ENCODE assay signal across 8 cellular contexts in genomic region chr17:43020789-43021738, GRCh38. TPM values are rescaled to one million over a fixed set of nuclear protein-coding genes. Genes with fewer than 3 reads are reported as not detected.
DNase-seq lines count a peak whose midpoint lies in the region; ATAC-seq and TF ChIP-seq lines count a peak whose summit lies in the region.

No MANE protein-coding gene starts in this region.

- ATAC-seq in naive B cell (ENCODE audit: low read depth in 2 of 2): peak; percentile 7 to 9
- ATAC-seq in GM19467 (IDR thresholded peaks at IDR 0.05; ENCODE audit: unreplicated experiment): no peak

- peaks cover 2% of the 10 kb centered on the region for H3K27me3 Mint-ChIP-seq in activated T-cell treated with anti-CD3 and anti-CD28 coated beads, Interleukin-2, amount 50 U/mL, for 24 hours
- no peaks in the 10 kb centered on the region for H3K27me3 Mint-ChIP-seq in naive B cell

- H3K27ac Mint-ChIP-seq in activated T-cell treated with anti-CD3 and anti-CD28 coated beads, Interleukin-2, amount 50 U/mL, for 24 hours: peak overlapping the region; percentile 81
- peak overlapping the region; percentile 21 to 97 (median 86) for H3K27ac Mint-ChIP-seq in naive B cell

- H3K4me1 Mint-ChIP-seq in activated T-cell treated with anti-CD3 and anti-CD28 coated beads, Interleukin-2, amount 50 U/mL, for 24 hours (ENCODE audit: low read depth): peaks cover 40% of the 10 kb centered on the region
- peaks cover 27 to 31% (median 29%) of the 10 kb centered on the region in 3 donors for H3K4me1 Mint-ChIP-seq in naive B cell

- peaks cover under 1% of the 10 kb centered on the region for H3K36me3 Mint-ChIP-seq in activated T-cell treated with anti-CD3 and anti-CD28 coated beads, Interleukin-2, amount 50 U/mL, for 24 hours (ENCODE audit: low read depth)
- H3K36me3 Mint-ChIP-seq in naive B cell: no peaks in the 10 kb centered on the region

- peak overlapping the region; percentile 85 for H3K4me3 Mint-ChIP-seq in activated T-cell treated with anti-CD3 and anti-CD28 coated beads, Interleukin-2, amount 50 U/mL, for 24 hours
- H3K4me3 Mint-ChIP-seq in naive B cell: peak overlapping the region; percentile 82 to 98 (median 94)

- no peaks in the 10 kb centered on the region for H3K9me3 Mint-ChIP-seq in activated T-cell treated with anti-CD3 and anti-CD28 coated beads, Interleukin-2, amount 50 U/mL, for 24 hours
- no peaks in the 10 kb centered on the region for H3K9me3 Mint-ChIP-seq in naive B cell

- H3K4me3 ChIP-seq in fibroblast of pulmonary artery (replicated peaks; ENCODE audit: low read depth, low read length): peak overlapping the region; percentile 97

- TF ChIP-seq CTCF in fibroblast of pulmonary artery (IDR thresholded peaks at IDR 0.05; ENCODE audit: low read length, missing control alignments): no peak

- DNase-seq in stimulated activated CD4-positive, alpha-beta T cell treated with anti-CD3 and anti-CD28 coated beads, Interleukin-4, amount 100 ng/mL, for 24 hours: peak; percentile 35
- no peak for DNase-seq in stimulated activated CD4-positive, alpha-beta T cell treated with anti-CD3 and anti-CD28 coated beads, Interleukin-15, amount 100 ng/mL, for 24 hours
- DNase-seq in NCI-H2196 treated with DMSO at 0.1 percent for 48 hours (lab: John Stamatoyannopoulos, UW; ENCODE audit: unreplicated experiment): peak; percentile 36
- DNase-seq in activated T-cell treated with anti-CD3 and anti-CD28 coated beads, Interleukin-2, amount 50 U/mL, for 24 hours: no peak
- peak; percentile 76 for DNase-seq in fibroblast of pulmonary artery (ENCODE audit: low read depth)
- peak; percentile 65 for DNase-seq in naive B cell
- DNase-seq in cerebellar nuclear complex (lab: John Stamatoyannopoulos, UW): no peak

RNA-seq across cellular contexts. Expression of gene VAT1, which starts 1.1 kb away (rescaled TPM):
- polyA plus RNA-seq in naive B cell (ENCODE audit: low read depth in 6 of 6): 10 to 100 TPM; 63.2 to 76.5 (median 74.6) TPM

RNA-seq across cellular contexts. Expression of gene RND2, which starts 4.0 kb away (rescaled TPM):
- polyA plus RNA-seq in naive B cell (ENCODE audit: low read depth in 6 of 6): under 1 TPM in 5 of 6 donors, not detected in 1; 0.11 to 0.30 (median 0.22) TPM

RNA-seq across cellular contexts. Expression of gene IFI35, which starts 14.5 kb away (rescaled TPM):
- 10 to 100 TPM; 47.6 to 83.6 (median 59.1) TPM for polyA plus RNA-seq in naive B cell (ENCODE audit: low read depth in 6 of 6)

RNA-seq across cellular contexts. Expression of gene RPL27, which starts 22.8 kb away (rescaled TPM):
- 1,000 to 10,000 TPM; 1,305 to 2,435 (median 1,972) TPM for polyA plus RNA-seq in naive B cell (ENCODE audit: low read depth in 6 of 6)

RNA-seq across cellular contexts. Expression of gene RUNDC1, which starts 40.7 kb away (rescaled TPM):
- 10 to 100 TPM; 15.3 to 39.6 (median 26.2) TPM for polyA plus RNA-seq in naive B cell (ENCODE audit: low read depth in 6 of 6)

Comparison
In these comparisons a context has a peak if more than half of its experiments do, and no peak if none do; other contexts are left out.
1. DNase-seq: peak in stimulated activated CD4-positive, alpha-beta T cell treated with anti-CD3 and anti-CD28 coated beads, Interleukin-4, amount 100 ng/mL, for 24 hours (single experiment), NCI-H2196 treated with DMSO at 0.1 percent for 48 hours (single experiment), fibroblast of pulmonary artery (single experiment) and naive B cell (single experiment); none in stimulated activated CD4-positive, alpha-beta T cell treated with anti-CD3 and anti-CD28 coated beads, Interleukin-15, amount 100 ng/mL, for 24 hours (single experiment), activated T-cell treated with anti-CD3 and anti-CD28 coated beads, Interleukin-2, amount 50 U/mL, for 24 hours (single experiment) and cerebellar nuclear complex (0 of 2).